ENCODE assay signal across 18 cellular contexts in the genomic region with DNA sequence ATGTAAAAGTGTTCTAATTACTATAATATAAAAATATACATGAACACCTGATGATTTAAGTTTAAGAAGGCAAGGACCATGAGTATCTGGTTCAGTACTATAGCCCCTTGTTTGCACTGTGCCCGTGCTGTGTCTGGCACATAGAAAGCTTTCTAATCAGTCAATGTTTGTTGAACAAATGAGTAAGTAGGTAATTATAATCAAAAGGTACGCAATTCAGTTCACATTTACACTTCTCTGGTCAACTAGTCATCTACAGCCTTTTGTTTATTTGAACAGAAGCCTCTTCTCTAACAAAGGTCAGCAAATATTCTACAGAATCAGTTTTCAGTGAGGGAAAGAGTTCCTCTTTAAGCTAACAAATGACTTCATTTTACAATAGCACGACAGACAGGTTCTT.
A peak's percentile ranks its signal among the peaks of the same experiment; 100 is the strongest.
DNase-seq lines count a peak whose midpoint lies in the region; ATAC-seq, FAIRE-seq and TF ChIP-seq lines count a peak whose summit lies in the region.
"Had no signal": no experiment of that assay in that cellular context is flagged by ENCODE, and none has a peak within 500 bp of the region (broad histone marks: within the 10 kb centered on the region; RNA-seq: fewer than 3 reads in every experiment).

No MANE protein-coding gene starts in this region.

- H3K27ac ChIP-seq in HepG2 (ENCODE audit: extremely low read length, insufficient read depth, low read length) (no peak overlapping the region), right lobe of liver (no peak overlapping the region)
- H3K27ac ChIP-seq: 22Rv1, SK-N-MC had no signal

- H4K20me1 ChIP-seq in HepG2 (ENCODE audit: insufficient read depth, low read length) = no peaks in the 10 kb centered on the region

- H3K4me1 ChIP-seq in HepG2 (ENCODE audit: insufficient read depth, low read length) (peaks cover 19% of the 10 kb centered on the region), right lobe of liver (no peaks in the 10 kb centered on the region)

- H3K9ac ChIP-seq in HepG2 (ENCODE audit: insufficient read depth, low read depth, low read length) = no peak overlapping the region

- ATAC-seq in HepG2 (no peak), right lobe of liver (no peak), HG02610 (IDR thresholded peaks at IDR 0.05; ENCODE audit: unreplicated experiment) (no peak)
- ATAC-seq: GM12878, PC-3, T-cell had no signal

- no peak for TF ChIP-seq POLR2A in HepG2 (IDR thresholded peaks at IDR 0.05; ENCODE audit: insufficient read depth in 1 of 2, low read depth in 2 of 2, low read length in 2 of 2)
- TF ChIP-seq POLR2A in right lobe of liver (IDR thresholded peaks at IDR 0.05) = no peak

- H3K4me2 ChIP-seq in HepG2 (ENCODE audit: low read depth, low read length) = no peak overlapping the region

- TF ChIP-seq EP300 in HepG2 (IDR thresholded peaks at IDR 0.05; ENCODE audit: low read depth in 2 of 2, low read length in 2 of 2) = peak in 1 of 2 experiments; percentile 35; a peak in 1 of 4 replicates
- TF ChIP-seq EP300 in HepG2 (CRISPR knock-in tag; IDR thresholded peaks at IDR 0.05; ENCODE audit: borderline replicate concordance) = no peak

- no peaks in the 10 kb centered on the region for H3K79me2 ChIP-seq in HepG2 (ENCODE audit: insufficient read depth, low read length)

- no peaks in the 10 kb centered on the region; the same call in 1 of the 2 replicates for H3K9me3 ChIP-seq in HepG2 (ENCODE audit: low read length)
- no peaks in the 10 kb centered on the region for H3K9me3 ChIP-seq in right lobe of liver

- H3K27me3 ChIP-seq in HepG2 (ENCODE audit: control insufficient read depth in 1 of 2, insufficient read depth in 2 of 2, low read length in 2 of 2) (no peaks in the 10 kb centered on the region), right lobe of liver (no peaks in the 10 kb centered on the region)

- TF ChIP-seq RAD21 in HepG2 (CRISPR knock-in tag; IDR thresholded peaks at IDR 0.05) = no peak

- CTCF ChIA-PET in HepG2 (lab: Yijun Ruan, JAX; ENCODE audit: low intra/inter-chr PET ratio, low total read pairs) = no interaction called here

- in situ Hi-C loops in HepG2 (cut with HindIII; ENCODE audit: extremely low pct_ligation_motif_present, low pct_unique_long_range_greater_than_20kb) = no loop called here

- 12% methylated on average over 3 of the region's 3 CpGs for WGBS in HepG2 (ENCODE audit: low lambda C conversion rate)
- WGBS in right lobe of liver (ENCODE audit: insufficient coverage, low coverage, low lambda C conversion rate, missing lambda C conversion rate) = 26% methylated on average over 3 of the region's 3 CpGs

- TF ChIP-seq CTCF in HepG2 (CRISPR knock-in tag; IDR thresholded peaks at IDR 0.05) (no peak), right lobe of liver (IDR thresholded peaks at IDR 0.05) (no peak)

- H3K4me3 ChIP-seq in HepG2 (replicated peaks in 1 of 3; ENCODE audit: insufficient read depth in 1 of 3, low read depth in 2 of 3, low read length in 3 of 3) (no peak overlapping the region), right lobe of liver (no peak overlapping the region)
- H3K4me3 ChIP-seq: GM12878, SK-N-MC had no signal

- POLR2A ChIA-PET in HepG2 (lab: Yijun Ruan, JAX) = no interaction called here

- FAIRE-seq in HepG2 (lab: Jason Lieb, UNC) = no peak
- FAIRE-seq: GM12878, GM19239 had no signal

- DNase-seq in HepG2 (ENCODE audit: low spot score) (peak; percentile 3), right lobe of liver (no peak), NCI-H2029 (lab: John Stamatoyannopoulos, UW) (peak; percentile 84), NCI-H748 (lab: John Stamatoyannopoulos, UW; ENCODE audit: unreplicated experiment) (peak; percentile 96), pons (ENCODE audit: low spot score) (no peak), ecto neural progenitor cell (ENCODE audit: low spot score) (no peak)
- DNase-seq in central memory CD4-positive, alpha-beta T cell = no peak
- DNase-seq: DMS79, H9, IMR-90, Kasumi-1, PC-3, T-cell had no signal

- BruUV-seq in HepG2 (replicated peaks; lab: Mats Ljungman, UMichigan) = no TSS peak

- no peaks in the 10 kb centered on the region for H3K36me3 ChIP-seq in HepG2 (replicated peaks in 1 of 2; ENCODE audit: control insufficient read depth in 1 of 2, insufficient read depth in 2 of 2, low read length in 2 of 2)
- no peaks in the 10 kb centered on the region for H3K36me3 ChIP-seq in right lobe of liver

- intact Hi-C loops in HepG2 (cut with micrococcal nuclease; ENCODE audit: unreplicated experiment) = no loop called here
- intact Hi-C loops in right lobe of liver (cut with DNase I) = no loop called here

- H2AFZ ChIP-seq in HepG2 (ENCODE audit: low read length) = no peak overlapping the region

TF ChIP-seq in HepG2, 621 proteins besides CTCF, POLR2A, EP300 and RAD21 (continues in another document):
- TF ChIP-seq ARID5B (CRISPR knock-in tag; IDR thresholded peaks at IDR 0.05) (0 out of 2 replicates have a peak, but pooled peaks have one; percentile 38), BHLHE40 (IDR thresholded peaks at IDR 0.05; ENCODE audit: low read length) (0 out of 2 replicates have a peak, but pooled peaks have one; percentile 8), FOXP1 (IDR thresholded peaks at IDR 0.05) (no peak), FOXP1 (CRISPR knock-in tag; IDR thresholded peaks at IDR 0.05) (peak; percentile 56; the same call in 1 of the 2 replicates), TBX3 (IDR thresholded peaks at IDR 0.05; ENCODE audit: borderline replicate concordance) (0 out of 2 replicates have a peak, but pooled peaks have one; percentile 41), NR2F6 (IDR thresholded peaks at IDR 0.05) (0 out of 2 replicates have a peak, but pooled peaks have one; percentile 17), NR2F6 (CRISPR knock-in tag; IDR thresholded peaks at IDR 0.05) (no peak), FOXA3 (CRISPR knock-in tag; IDR thresholded peaks at IDR 0.05) (peak; percentile 23; the same call in 1 of the 2 replicates), HDAC1 (CRISPR knock-in tag; IDR thresholded peaks at IDR 0.05) (no peak)
- TF ChIP-seq, protein P1, sequence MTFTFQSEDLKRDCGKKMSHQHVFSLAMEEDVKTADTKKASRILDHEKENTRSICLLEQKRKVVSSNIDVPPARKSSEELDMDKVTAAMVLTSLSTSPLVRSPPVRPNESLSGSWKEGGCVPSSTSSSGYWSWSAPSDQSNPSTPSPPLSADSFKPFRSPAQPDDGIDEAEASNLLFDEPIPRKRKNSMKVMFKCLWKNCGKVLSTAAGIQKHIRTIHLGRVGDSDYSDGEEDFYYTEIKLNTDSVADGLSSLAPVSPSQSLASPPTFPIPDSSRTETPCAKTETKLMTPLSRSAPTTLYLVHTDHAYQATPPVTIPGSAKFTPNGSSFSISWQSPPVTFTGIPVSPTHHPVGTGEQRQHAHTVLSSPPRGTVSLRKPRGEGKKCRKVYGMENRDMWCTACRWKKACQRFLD (CRISPR knock-in tag; IDR thresholded peaks at IDR 0.05; ENCODE audit: borderline replicate concordance) = no peak

Comparison
In these comparisons a context has a peak if more than half of its experiments do, and no peak if none do; other contexts are left out.
1. DNase-seq: peak in HepG2 (single experiment), NCI-H2029 (single experiment) and NCI-H748 (single experiment); none in right lobe of liver (0 of 3), pons (single experiment), central memory CD4-positive, alpha-beta T cell (single experiment) and ecto neural progenitor cell (single experiment).